17 cellular contexts compared by ENCODE assay signal in the genomic region with DNA sequence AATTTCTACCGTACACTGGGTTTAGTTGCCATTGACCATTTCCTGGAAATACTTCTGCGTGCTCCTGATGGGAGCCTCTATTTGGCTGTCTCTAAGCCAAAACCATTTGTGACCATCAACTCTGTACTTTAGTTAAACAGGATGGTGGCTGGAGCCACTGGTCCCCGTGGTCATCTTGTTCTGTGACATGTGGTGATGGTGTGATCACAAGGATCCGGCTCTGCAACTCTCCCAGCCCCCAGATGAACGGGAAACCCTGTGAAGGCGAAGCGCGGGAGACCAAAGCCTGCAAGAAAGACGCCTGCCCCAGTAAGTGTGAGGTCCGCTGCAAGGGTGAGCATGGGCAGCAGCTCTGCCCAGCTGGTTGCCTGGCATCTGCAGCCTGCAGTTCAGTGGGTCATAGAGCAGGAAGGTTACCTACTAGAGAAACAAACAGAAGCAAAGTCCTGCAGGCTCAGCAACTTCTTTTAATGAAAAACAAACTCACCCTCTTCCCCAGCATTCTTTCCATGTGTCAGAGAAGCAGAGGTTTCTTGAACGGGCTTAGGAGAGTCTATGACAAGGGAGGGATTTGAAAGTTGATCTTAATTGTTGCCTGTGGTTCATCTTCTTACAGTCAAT. TPM values are rescaled to one million over a fixed set of nuclear protein-coding genes. Genes with fewer than 3 reads are reported as not detected.
DNase-seq lines count a peak whose midpoint lies in the region; ATAC-seq, FAIRE-seq and TF ChIP-seq lines count a peak whose summit lies in the region.
"Had no signal": no experiment of that assay in that cellular context is flagged by ENCODE, and none has a peak within 500 bp of the region (broad histone marks: within the 10 kb centered on the region; RNA-seq: fewer than 3 reads in every experiment).

No MANE protein-coding gene starts in this region.

- TF ChIP-seq CTCF in coronary artery (IDR thresholded peaks at IDR 0.05) (no peak), keratinocyte (optimal IDR thresholded peaks at IDR 0.05 in 1 of 3, IDR thresholded peaks at IDR 0.05 in 1 of 3, conservative IDR thresholded peaks at IDR 0.05 in 1 of 3; ENCODE audit: extremely low read depth in 1 of 3, insufficient read depth in 2 of 3, low read length in 3 of 3) (no peak), sigmoid colon (IDR thresholded peaks at IDR 0.05) (no peak)

- peaks cover 9% of the 10 kb centered on the region for H3K4me1 ChIP-seq in keratinocyte (ENCODE audit: control insufficient read depth, extremely low read depth, insufficient read depth, low read length)
- peaks cover 0 to 80% (median 75%) of the 10 kb centered on the region in 4 donors for H3K4me1 ChIP-seq in sigmoid colon

- 30 to 69% methylated on average over 11 of the region's 11 CpGs for WGBS in sigmoid colon, 2 donors

- no peak for ATAC-seq in stimulated activated naive CD8-positive, alpha-beta T cell treated with anti-CD3 and anti-CD28 coated beads, Interleukin-15, amount 100 ng/mL, for 72 hours
- ATAC-seq in HG02678 (IDR thresholded peaks at IDR 0.05; ENCODE audit: unreplicated experiment): no peak

- H3K27me3 ChIP-seq in keratinocyte (ENCODE audit: control insufficient read depth, extremely low read depth, insufficient read depth, low read length) (no peaks in the 10 kb centered on the region), sigmoid colon (no peaks in the 10 kb centered on the region)

- FAIRE-seq in keratinocyte (lab: Jason Lieb, UNC): peak; percentile 48
- FAIRE-seq: G401.6 had no signal

- H3K9me3 ChIP-seq in keratinocyte (ENCODE audit: control insufficient read depth, low read depth, low read length) (no peaks in the 10 kb centered on the region), sigmoid colon (no peaks in the 10 kb centered on the region)

- DNase-seq in GM04503 (ENCODE audit: low read depth): peak; percentile 63
- DNase-seq in coronary artery (ENCODE audit: low spot score): no peak
- peak; percentile 45 for DNase-seq in keratinocyte (ENCODE audit: low read depth, low spot score)
- DNase-seq in sigmoid colon: no peak
- no peak for DNase-seq in iPS-NIHi11 (ENCODE audit: low spot score)
- no peak for DNase-seq in DMS79 (lab: John Stamatoyannopoulos, UW)
- no peak for DNase-seq in stimulated activated naive CD8-positive, alpha-beta T cell treated with anti-CD3 and anti-CD28 coated beads, Interleukin-15, amount 100 ng/mL, for 72 hours
- DNase-seq: activated CD4-positive, alpha-beta T cell treated with anti-CD3 and anti-CD28 coated beads for 48 hours; activated naive CD8-positive, alpha-beta T cell treated with anti-CD3 and anti-CD28 coated beads, Interleukin-2, amount 10 ng/mL, durations not matched to agents 7 days and 5 days; activated T-cell treated with anti-CD3 and anti-CD28 coated beads, Interleukin-2, amount 50 U/mL, for 24 hours; NCI-H82; occipital lobe; Right ventricle myocardium superior; stimulated activated CD4-positive, alpha-beta T cell treated with anti-CD3 and anti-CD28 coated beads, Interleukin-12 subunit alpha, Interleukin-12 subunit beta, amount 100 ng/mL, for 4 hours had no signal

- H3K9me1 ChIP-seq in keratinocyte (ENCODE audit: control insufficient read depth, extremely low read depth, insufficient read depth, low read length): no peaks in the 10 kb centered on the region

- intact Hi-C loops in sigmoid colon (cut with DNase I): loop anchor here (10.0 kb wide), 1 partner anchor 273 kb away; no protein-coding TSS in a partner anchor

- TF ChIP-seq EP300 in sigmoid colon (IDR thresholded peaks at IDR 0.05): no peak

- H3K27ac ChIP-seq in coronary artery: no peak overlapping the region
- H3K27ac ChIP-seq in keratinocyte (ENCODE audit: control insufficient read depth, insufficient read depth, low read length): no peak overlapping the region
- peak overlapping the region; percentile 89 to 97 (median 96) for H3K27ac ChIP-seq in sigmoid colon

- peak overlapping the region; percentile 26 for H3K4me3 ChIP-seq in coronary artery
- H3K4me3 ChIP-seq in keratinocyte (ENCODE audit: control insufficient read depth in 2 of 3, extremely low read depth in 1 of 3, insufficient read depth in 2 of 3, low read depth in 1 of 3, low read length in 3 of 3): no peak overlapping the region
- no peak overlapping the region for H3K4me3 ChIP-seq in sigmoid colon

- dilution Hi-C loops in keratinocyte (cut with MboI; ENCODE audit: extremely low pct_ligation_motif_present, low sequenced_read_pairs): no loop called here

- H3K4me1 Mint-ChIP-seq in stimulated activated naive CD8-positive, alpha-beta T cell treated with anti-CD3 and anti-CD28 coated beads, Interleukin-15, amount 100 ng/mL, for 72 hours: no peaks in the 10 kb centered on the region

- no peak overlapping the region for H2AFZ ChIP-seq in keratinocyte (ENCODE audit: control insufficient read depth, low read length)

- no peak for TF ChIP-seq POLR2A in sigmoid colon (IDR thresholded peaks at IDR 0.05)

- H3K27me3 Mint-ChIP-seq in stimulated activated naive CD8-positive, alpha-beta T cell treated with anti-CD3 and anti-CD28 coated beads, Interleukin-15, amount 100 ng/mL, for 72 hours: peaks cover 14% of the 10 kb centered on the region

- peaks cover 69% of the 10 kb centered on the region for H4K20me1 ChIP-seq in keratinocyte (ENCODE audit: control insufficient read depth, extremely low read depth, insufficient read depth, low read length)

- no peaks in the 10 kb centered on the region for H3K9me3 Mint-ChIP-seq in stimulated activated naive CD8-positive, alpha-beta T cell treated with anti-CD3 and anti-CD28 coated beads, Interleukin-15, amount 100 ng/mL, for 72 hours
- H3K9me3 Mint-ChIP-seq: activated naive CD8-positive, alpha-beta T cell treated with anti-CD3 and anti-CD28 coated beads, Interleukin-2, amount 10 ng/mL, durations not matched to agents 7 days and 5 days; activated T-cell treated with anti-CD3 and anti-CD28 coated beads, Interleukin-2, amount 50 U/mL, for 24 hours; mesothelial cell of epicardium had no signal

- no peak overlapping the region for H3K9ac ChIP-seq in keratinocyte (ENCODE audit: control insufficient read depth, extremely low read depth, insufficient read depth, low read length)

- peaks cover 10% of the 10 kb centered on the region for H3K79me2 ChIP-seq in keratinocyte (ENCODE audit: control insufficient read depth, insufficient read depth, low read length)

- H3K4me3 Mint-ChIP-seq in stimulated activated naive CD8-positive, alpha-beta T cell treated with anti-CD3 and anti-CD28 coated beads, Interleukin-15, amount 100 ng/mL, for 72 hours: no peak overlapping the region
- H3K4me3 Mint-ChIP-seq: activated naive CD8-positive, alpha-beta T cell treated with anti-CD3 and anti-CD28 coated beads, Interleukin-2, amount 10 ng/mL, durations not matched to agents 7 days and 5 days; activated T-cell treated with anti-CD3 and anti-CD28 coated beads, Interleukin-2, amount 50 U/mL, for 24 hours; mesothelial cell of epicardium had no signal

- H3K36me3 ChIP-seq in keratinocyte (ENCODE audit: control insufficient read depth in 2 of 2, extremely low read depth in 1 of 2, insufficient read depth in 2 of 2, low read length in 2 of 2) (peaks cover 40 to 77% of the 10 kb centered on the region in 2 experiments), sigmoid colon (peaks cover 62 to 100% (median 83%) of the 10 kb centered on the region in 4 donors)

- no peak overlapping the region for H3K4me2 ChIP-seq in keratinocyte (ENCODE audit: control insufficient read depth, extremely low read depth, insufficient read depth, low read depth, low read length)

- H3K27ac Mint-ChIP-seq in stimulated activated naive CD8-positive, alpha-beta T cell treated with anti-CD3 and anti-CD28 coated beads, Interleukin-15, amount 100 ng/mL, for 72 hours: no peak overlapping the region
- H3K27ac Mint-ChIP-seq: activated naive CD8-positive, alpha-beta T cell treated with anti-CD3 and anti-CD28 coated beads, Interleukin-2, amount 10 ng/mL, durations not matched to agents 7 days and 5 days; activated T-cell treated with anti-CD3 and anti-CD28 coated beads, Interleukin-2, amount 50 U/mL, for 24 hours; mesothelial cell of epicardium had no signal

RNA-seq across cellular contexts. Expression of gene THBS1, which starts 7.1 kb away (rescaled TPM):
- 585 to 1,976 TPM (median 789 TPM) in 3 replicates for polyA plus RNA-seq in keratinocyte
- polyA plus RNA-seq in keratinocyte (2011; ENCODE audit: low read depth): 224 TPM
- polyA plus RNA-seq in keratinocyte (2011; cell fraction: cytosol; rRNA removed): 250 and 267 TPM in 2 replicates
- 2,729 and 2,799 TPM in 2 replicates for polyA plus RNA-seq in keratinocyte (2011; cell fraction: nucleus; rRNA removed)
- polyA plus RNA-seq in keratinocyte (2012; ENCODE audit: low replicate concordance): 152 and 2,223 TPM in 2 replicates
- 2,799 to 14,102 TPM (median 5,100 TPM) in 3 replicates for polyA minus RNA-seq in keratinocyte
- 2,733 TPM for polyA minus RNA-seq in keratinocyte (2011; cell fraction: cytosol; rRNA and poly(A)+ RNA removed)
- 7,793 and 10,292 TPM in 2 replicates for polyA minus RNA-seq in keratinocyte (2011; cell fraction: nucleus; rRNA and poly(A)+ RNA removed)
- total RNA-seq in sigmoid colon: 1,000 to 10,000 TPM in 1 of 4 donors, 100 to 1,000 TPM in 3; 172 to 3,974 (median 496) TPM
- 10 to 100 TPM; 13.2 to 95.5 (median 16.8) TPM for polyA plus RNA-seq in sigmoid colon

Comparison
In these comparisons a context has a peak if more than half of its experiments do, and no peak if none do; other contexts are left out.
1. DNase-seq: peak in GM04503 (single experiment) and keratinocyte (single experiment); none in coronary artery (single experiment), sigmoid colon (single experiment), iPS-NIHi11 (single experiment), DMS79 (single experiment) and stimulated activated naive CD8-positive, alpha-beta T cell treated with anti-CD3 and anti-CD28 coated beads, Interleukin-15, amount 100 ng/mL, for 72 hours (0 of 2).
2. H3K27ac ChIP-seq: peak in sigmoid colon (4 of 4); none in coronary artery (0 of 2) and keratinocyte (single experiment).